Comparison of ENCODE assay signal across 29 cellular contexts in genomic region chr2:18156002-18156401, GRCh38.
"Had no signal": no experiment of that assay in that cellular context is flagged by ENCODE, and none has a peak within 500 bp of the region (broad histone marks: within the 10 kb centered on the region; RNA-seq: fewer than 3 reads in every experiment).

No MANE protein-coding gene starts in this region.

- H3K4me3 ChIP-seq: adrenal gland, ascending aorta, body of pancreas, esophagus muscularis mucosa, gastrocnemius medialis, heart left ventricle had no signal

- H3K9me3 ChIP-seq: adrenal gland, ascending aorta, body of pancreas, esophagus muscularis mucosa, gastrocnemius medialis, heart left ventricle had no signal

- H3K4me1 ChIP-seq: adrenal gland, ascending aorta, body of pancreas, foreskin keratinocyte had no signal

- ATAC-seq: activated CD4-positive, alpha-beta T cell treated with anti-CD3 and anti-CD28 coated beads for 36 hours; activated CD8-positive, alpha-beta memory T cell treated with anti-CD3 and anti-CD28 coated beads, Interleukin-2, amount 10 ng/mL, durations not matched to agents 7 days and 5 days; activated CD8-positive, alpha-beta T cell treated with anti-CD3 and anti-CD28 coated beads, Interleukin-2, amount 10 ng/mL, durations not matched to agents 7 days and 5 days; activated naive CD8-positive, alpha-beta T cell treated with anti-CD3 and anti-CD28 coated beads, Interleukin-2, amount 50 U/mL, for 24 hours; body of pancreas; effector memory CD8-positive, alpha-beta T cell; foreskin keratinocyte; gastrocnemius medialis; heart left ventricle had no signal

- H3K27ac ChIP-seq: adrenal gland, ascending aorta, body of pancreas, esophagus muscularis mucosa, foreskin keratinocyte, gastrocnemius medialis, heart left ventricle had no signal

- H3K27me3 ChIP-seq: adrenal gland, ascending aorta, body of pancreas, esophagus muscularis mucosa, gastrocnemius medialis, heart left ventricle had no signal

- DNase-seq: activated CD4-positive, alpha-beta memory T cell treated with anti-CD3 and anti-CD28 coated beads for 36 hours; activated CD4-positive, alpha-beta T cell treated with anti-CD3 and anti-CD28 coated beads for 36 hours; activated CD4-positive, alpha-beta T cell treated with anti-CD3 and anti-CD28 coated beads, Interleukin-2, amount 10 ng/mL, durations not matched to agents 24 days and 14 days; activated CD4-positive, CD25-positive, alpha-beta regulatory T cell; activated CD4-positive, CD25-positive, alpha-beta regulatory T cell treated with anti-CD3 and anti-CD28 coated beads, Interleukin-2, amount 50 U/mL, for 72 hours; activated CD8-positive, alpha-beta memory T cell treated with anti-CD3 and anti-CD28 coated beads, Interleukin-2, amount 10 ng/mL, durations not matched to agents 7 days and 5 days; activated CD8-positive, alpha-beta memory T cell treated with anti-CD3 and anti-CD28 coated beads, Interleukin-2, amount 50 U/mL, for 4 hours; activated CD8-positive, alpha-beta T cell treated with anti-CD3 and anti-CD28 coated beads, Interleukin-2, amount 10 ng/mL, durations not matched to agents 7 days and 5 days; activated effector memory CD4-positive, alpha-beta T cell treated with anti-CD3 and anti-CD28 coated beads, Interleukin-2, amount 50 U/mL, for 16 hours; activated naive CD4-positive, alpha-beta T cell treated with anti-CD3 and anti-CD28 coated beads for 36 hours; activated naive CD8-positive, alpha-beta T cell treated with anti-CD3 and anti-CD28 coated beads for 36 hours; activated naive CD8-positive, alpha-beta T cell treated with anti-CD3 and anti-CD28 coated beads, Interleukin-2, amount 50 U/mL, for 24 hours; activated T-cell treated with anti-CD3 and anti-CD28 coated beads, Interleukin-2, amount 50 U/mL, for 1 hour; activated T-cell treated with anti-CD3 and anti-CD28 coated beads, Interleukin-2, amount 50 U/mL, for 48 hours; adrenal gland; body of pancreas; caudate nucleus; cortex of kidney; dermis blood vessel endothelial cell; effector CD4-positive, alpha-beta T cell; effector memory CD8-positive, alpha-beta T cell; erythroblast; foreskin keratinocyte; gastrocnemius medialis; glutamatergic neuron; heart left ventricle; T-helper 2 cell had no signal

- H3K36me3 ChIP-seq: adrenal gland, ascending aorta, esophagus muscularis mucosa, gastrocnemius medialis, heart left ventricle had no signal
